ENCODE assay signal across 17 cellular contexts in the genomic region with DNA sequence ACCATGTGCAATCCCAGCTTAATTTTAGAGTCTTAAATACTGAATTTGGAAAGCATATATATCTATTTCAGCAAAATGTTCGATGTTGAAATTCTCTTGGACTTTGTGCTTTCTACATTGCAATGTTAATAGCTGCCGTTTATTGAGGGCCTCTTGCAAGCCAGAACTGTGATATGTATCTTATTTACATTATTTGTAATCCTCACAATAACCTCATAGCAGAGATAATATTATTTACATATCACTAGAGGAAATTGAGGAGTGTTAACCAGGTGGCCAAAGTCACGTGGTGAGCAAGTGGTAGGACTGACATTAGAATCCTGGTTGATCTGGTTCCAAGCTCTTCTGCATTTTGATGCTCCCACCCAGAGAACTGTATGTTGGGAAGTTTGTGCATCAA.
DNase-seq lines count a peak whose midpoint lies in the region; ATAC-seq and TF ChIP-seq lines count a peak whose summit lies in the region.
"Had no signal": no experiment of that assay in that cellular context is flagged by ENCODE, and none has a peak within 500 bp of the region (broad histone marks: within the 10 kb centered on the region; RNA-seq: fewer than 3 reads in every experiment).

No MANE protein-coding gene starts in this region.

- peaks cover 24% of the 10 kb centered on the region for H3K4me1 Mint-ChIP-seq in GM23338
- H3K4me1 Mint-ChIP-seq in CD8-positive, alpha-beta T cell (ENCODE audit: low read depth), result no peaks in the 10 kb centered on the region

- H3K27me3 ChIP-seq in body of pancreas, result no peaks in the 10 kb centered on the region
- H3K27me3 ChIP-seq in mesendoderm (ENCODE audit: insufficient read depth, low read length, poor library complexity), result no peaks in the 10 kb centered on the region
- no peaks in the 10 kb centered on the region for H3K27me3 ChIP-seq in adrenal gland
- no peaks in the 10 kb centered on the region for H3K27me3 ChIP-seq in GM23338 (ENCODE audit: insufficient read depth)
- no peaks in the 10 kb centered on the region for H3K27me3 ChIP-seq in CD8-positive, alpha-beta T cell (ENCODE audit: insufficient read depth, low read length)

- no peak for TF ChIP-seq POLR2A in body of pancreas (IDR thresholded peaks at IDR 0.05)
- no peak for TF ChIP-seq POLR2A in adrenal gland (IDR thresholded peaks at IDR 0.05)

- DNase-seq in NOMO-1 treated with DMSO at 0.1 percent for 48 hours (lab: John Stamatoyannopoulos, UW; ENCODE audit: unreplicated experiment) (peak; percentile 14), NOMO-1 treated with dmso at 0.1 percent for 144 hours (lab: John Stamatoyannopoulos, UW; ENCODE audit: unreplicated experiment) (no peak), body of pancreas (peak; percentile 22 to 71 (median 41)), mesendoderm (peak; percentile 8), adrenal gland (no peak), GM23338 (ENCODE audit: low spot score) (no peak)
- DNase-seq in CD8-positive, alpha-beta T cell, result no peak
- DNase-seq: CD4-positive, alpha-beta memory T cell; GDM1; GOT3; NCI-H2081; NCI-H510A; PC-3 had no signal

- H3K79me2 ChIP-seq in mesendoderm (ENCODE audit: control insufficient read depth, insufficient read depth, low read length) (no peaks in the 10 kb centered on the region), GM23338 (replicated peaks; ENCODE audit: insufficient read depth) (no peaks in the 10 kb centered on the region)

- H3K56ac ChIP-seq in mesendoderm (ENCODE audit: low read length), result no peak overlapping the region

- CTCF ChIA-PET in CD8-positive, alpha-beta T cell (lab: Charles Lee), result no interaction called here

- no peak overlapping the region for H3K4me3 Mint-ChIP-seq in GM23338
- H3K4me3 Mint-ChIP-seq in CD8-positive, alpha-beta T cell, result no peak overlapping the region
- H3K4me3 Mint-ChIP-seq: CD4-positive, alpha-beta memory T cell; IgD-negative memory B cell had no signal

- H2AK5ac ChIP-seq in mesendoderm (ENCODE audit: low read length), result no peak overlapping the region

- H2AFZ ChIP-seq in GM23338, result no peak overlapping the region

- H3K9ac ChIP-seq in mesendoderm (ENCODE audit: low read length), result no peak overlapping the region

- no peak overlapping the region for H3K23ac ChIP-seq in mesendoderm (ENCODE audit: low read length)

- intact Hi-C loops in body of pancreas (cut with DNase I), result no loop called here
- intact Hi-C loops in adrenal gland (cut with DNase I), result no loop called here
- intact Hi-C loops in CD8-positive, alpha-beta T cell (cut with DNase I, micrococcal nuclease), result no loop called here

- H3K18ac ChIP-seq in mesendoderm (ENCODE audit: low read length), result no peak overlapping the region

- H3K4me1 ChIP-seq in body of pancreas, result peaks cover 13% of the 10 kb centered on the region
- peaks cover 2% of the 10 kb centered on the region for H3K4me1 ChIP-seq in mesendoderm (ENCODE audit: control insufficient read depth, low read depth, low read length)
- H3K4me1 ChIP-seq in adrenal gland (replicated peaks in 1 of 2), result no peaks in the 10 kb centered on the region
- peaks cover 22% of the 10 kb centered on the region for H3K4me1 ChIP-seq in GM23338 (ENCODE audit: insufficient read depth)
- H3K4me1 ChIP-seq in CD8-positive, alpha-beta T cell (ENCODE audit: insufficient read depth, low read length), result no peaks in the 10 kb centered on the region

- no peak for TF ChIP-seq CTCF in body of pancreas (IDR thresholded peaks at IDR 0.05)
- TF ChIP-seq CTCF in adrenal gland (IDR thresholded peaks at IDR 0.05), result no peak
- no peak for TF ChIP-seq CTCF in GM23338 (conservative IDR thresholded peaks at IDR 0.05; ENCODE audit: low read depth in 2 of 2)
- TF ChIP-seq CTCF in CD8-positive, alpha-beta T cell (IDR thresholded peaks at IDR 0.05), result no peak

- no peak overlapping the region for H3K27ac Mint-ChIP-seq in GM23338
- H3K27ac Mint-ChIP-seq in CD8-positive, alpha-beta T cell, result no peak overlapping the region
- H3K27ac Mint-ChIP-seq: CD4-positive, alpha-beta memory T cell; IgD-negative memory B cell had no signal

- H4K8ac ChIP-seq in mesendoderm (ENCODE audit: low read depth, low read length), result no peak overlapping the region

- H3K36me3 ChIP-seq in body of pancreas (replicated peaks in 1 of 2; ENCODE audit: insufficient read depth in 1 of 2, low read depth in 2 of 2) (no peaks in the 10 kb centered on the region), mesendoderm (ENCODE audit: control insufficient read depth, insufficient read depth, low read length) (no peaks in the 10 kb centered on the region), adrenal gland (replicated peaks in 1 of 2) (no peaks in the 10 kb centered on the region), GM23338 (ENCODE audit: insufficient read depth) (no peaks in the 10 kb centered on the region)
- no peaks in the 10 kb centered on the region for H3K36me3 ChIP-seq in CD8-positive, alpha-beta T cell (ENCODE audit: insufficient read depth, low read length)

- no peaks in the 10 kb centered on the region for H4K20me1 ChIP-seq in GM23338 (replicated peaks; ENCODE audit: insufficient read depth)

- no peak overlapping the region for H4K5ac ChIP-seq in mesendoderm (ENCODE audit: low read length)

- no peaks in the 10 kb centered on the region for H3K36me3 Mint-ChIP-seq in GM23338 (ENCODE audit: low read depth)
- H3K36me3 Mint-ChIP-seq in CD8-positive, alpha-beta T cell, result no peaks in the 10 kb centered on the region
- H3K36me3 Mint-ChIP-seq: IgD-negative memory B cell had no signal

- no peak overlapping the region for H3K4ac ChIP-seq in mesendoderm (ENCODE audit: low read depth, low read length)

- H3K27ac ChIP-seq in body of pancreas (no peak overlapping the region), mesendoderm (ENCODE audit: low read depth, low read length) (no peak overlapping the region), adrenal gland (no peak overlapping the region), GM23338 (ENCODE audit: low read depth) (no peak overlapping the region)
- H3K27ac ChIP-seq in CD8-positive, alpha-beta T cell (ENCODE audit: low read depth, low read length), result no peak overlapping the region
- H3K27ac ChIP-seq: RWPE1 had no signal

- H3F3A ChIP-seq in GM23338 (replicated peaks; ENCODE audit: low read depth), result no peaks in the 10 kb centered on the region

- H3K9me2 ChIP-seq in GM23338 (ENCODE audit: insufficient read depth), result no peaks in the 10 kb centered on the region

- H3K4me3 ChIP-seq in body of pancreas (no peak overlapping the region), mesendoderm (ENCODE audit: low read length) (no peak overlapping the region), adrenal gland (no peak overlapping the region), GM23338 (no peak overlapping the region)
- no peak overlapping the region for H3K4me3 ChIP-seq in CD8-positive, alpha-beta T cell (ENCODE audit: low read depth, low read length)
- H3K4me3 ChIP-seq: GM12878 had no signal

- H2BK15ac ChIP-seq in mesendoderm (replicated peaks; ENCODE audit: low read depth), result no peak overlapping the region

- no peaks in the 10 kb centered on the region for H3K79me1 ChIP-seq in mesendoderm (ENCODE audit: low read length)

- no peaks in the 10 kb centered on the region for H3K9me3 ChIP-seq in body of pancreas
- H3K9me3 ChIP-seq in adrenal gland (replicated peaks in 1 of 3), result no peaks in the 10 kb centered on the region
- no peaks in the 10 kb centered on the region for H3K9me3 ChIP-seq in CD8-positive, alpha-beta T cell (ENCODE audit: low read length)

- peaks cover 2% of the 10 kb centered on the region for H3K27me3 Mint-ChIP-seq in GM23338 (ENCODE audit: insufficient read depth, low read depth, poor library complexity)
- no peaks in the 10 kb centered on the region for H3K27me3 Mint-ChIP-seq in CD8-positive, alpha-beta T cell (ENCODE audit: low read depth)
- H3K27me3 Mint-ChIP-seq: CD4-positive, alpha-beta memory T cell; IgD-negative memory B cell had no signal

- no peak overlapping the region for H2BK5ac ChIP-seq in mesendoderm (ENCODE audit: low read length)

- POLR2A ChIA-PET in CD8-positive, alpha-beta T cell (lab: Charles Lee), result no interaction called here

- WGBS in body of pancreas, 2 donors, result 19 to 20% methylated on average over 3 of the region's 3 CpGs
- WGBS in mesendoderm (ENCODE audit: extremely low coverage, insufficient coverage, low lambda C conversion rate), result no CpG with 5 or more reads among the region's 3 CpGs
- WGBS in adrenal gland, 4 donors, result 82 to 92% (median 88%) methylated on average over 3 of the region's 3 CpGs

- H2BK120ac ChIP-seq in mesendoderm (ENCODE audit: low read depth, low read length), result no peak overlapping the region

- no peaks in the 10 kb centered on the region for H3K9me3 Mint-ChIP-seq in GM23338
- no peaks in the 10 kb centered on the region for H3K9me3 Mint-ChIP-seq in CD8-positive, alpha-beta T cell
- H3K9me3 Mint-ChIP-seq: CD4-positive, alpha-beta memory T cell; IgD-negative memory B cell had no signal

- peak; percentile 90 for ATAC-seq in body of pancreas
- ATAC-seq in GM23338, result no peak
- no peak for ATAC-seq in CD8-positive, alpha-beta T cell
- no peak for ATAC-seq in HG03520 (IDR thresholded peaks at IDR 0.05; ENCODE audit: unreplicated experiment)
- ATAC-seq: GM12878, PC-3 had no signal

- H3K4me2 ChIP-seq in mesendoderm (ENCODE audit: low read length) (no peak overlapping the region), GM23338 (no peak overlapping the region)

TF ChIP-seq in GM23338, 12 proteins besides CTCF, POLR2A, EP300 and RAD21:
- no peak for TF ChIP-seq EZH2phosphoT487 (IDR thresholded peaks at IDR 0.05; ENCODE audit: unreplicated experiment)
- TF ChIP-seq, protein P1, sequence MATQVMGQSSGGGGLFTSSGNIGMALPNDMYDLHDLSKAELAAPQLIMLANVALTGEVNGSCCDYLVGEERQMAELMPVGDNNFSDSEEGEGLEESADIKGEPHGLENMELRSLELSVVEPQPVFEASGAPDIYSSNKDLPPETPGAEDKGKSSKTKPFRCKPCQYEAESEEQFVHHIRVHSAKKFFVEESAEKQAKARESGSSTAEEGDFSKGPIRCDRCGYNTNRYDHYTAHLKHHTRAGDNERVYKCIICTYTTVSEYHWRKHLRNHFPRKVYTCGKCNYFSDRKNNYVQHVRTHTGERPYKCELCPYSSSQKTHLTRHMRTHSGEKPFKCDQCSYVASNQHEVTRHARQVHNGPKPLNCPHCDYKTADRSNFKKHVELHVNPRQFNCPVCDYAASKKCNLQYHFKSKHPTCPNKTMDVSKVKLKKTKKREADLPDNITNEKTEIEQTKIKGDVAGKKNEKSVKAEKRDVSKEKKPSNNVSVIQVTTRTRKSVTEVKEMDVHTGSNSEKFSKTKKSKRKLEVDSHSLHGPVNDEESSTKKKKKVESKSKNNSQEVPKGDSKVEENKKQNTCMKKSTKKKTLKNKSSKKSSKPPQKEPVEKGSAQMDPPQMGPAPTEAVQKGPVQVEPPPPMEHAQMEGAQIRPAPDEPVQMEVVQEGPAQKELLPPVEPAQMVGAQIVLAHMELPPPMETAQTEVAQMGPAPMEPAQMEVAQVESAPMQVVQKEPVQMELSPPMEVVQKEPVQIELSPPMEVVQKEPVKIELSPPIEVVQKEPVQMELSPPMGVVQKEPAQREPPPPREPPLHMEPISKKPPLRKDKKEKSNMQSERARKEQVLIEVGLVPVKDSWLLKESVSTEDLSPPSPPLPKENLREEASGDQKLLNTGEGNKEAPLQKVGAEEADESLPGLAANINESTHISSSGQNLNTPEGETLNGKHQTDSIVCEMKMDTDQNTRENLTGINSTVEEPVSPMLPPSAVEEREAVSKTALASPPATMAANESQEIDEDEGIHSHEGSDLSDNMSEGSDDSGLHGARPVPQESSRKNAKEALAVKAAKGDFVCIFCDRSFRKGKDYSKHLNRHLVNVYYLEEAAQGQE (IDR thresholded peaks at IDR 0.05; ENCODE audit: unreplicated experiment), result no peak

Comparison
In these comparisons a context has a peak if more than half of its experiments do, and no peak if none do; other contexts are left out.
1. DNase-seq: peak in NOMO-1 treated with DMSO at 0.1 percent for 48 hours (single experiment), body of pancreas (4 of 4) and mesendoderm (single experiment); none in NOMO-1 treated with dmso at 0.1 percent for 144 hours (single experiment), adrenal gland (0 of 7), GM23338 (single experiment) and CD8-positive, alpha-beta T cell (0 of 7).